Comparison of ENCODE assay signal across 17 cellular contexts in the genomic region with DNA sequence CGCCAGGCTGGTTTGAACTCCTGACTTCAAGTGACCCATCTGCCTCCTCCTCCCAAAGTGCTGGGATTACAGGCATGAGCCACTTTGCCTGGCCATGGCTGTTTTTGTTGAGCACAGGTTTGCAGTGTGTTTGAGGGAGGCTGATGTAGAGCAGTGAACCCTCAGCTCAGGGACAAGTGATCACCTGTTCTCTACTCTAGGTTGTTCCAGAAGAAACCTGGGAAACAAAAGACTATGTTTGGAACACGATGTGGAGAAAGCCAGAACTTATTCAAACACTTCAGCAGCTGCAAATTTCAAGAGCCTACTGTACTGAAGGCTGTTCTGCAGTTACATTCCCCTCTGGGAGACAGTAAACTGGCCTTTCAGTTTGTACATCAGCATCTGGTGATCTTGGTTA. TPM values are rescaled to one million over a fixed set of nuclear protein-coding genes. Genes with fewer than 3 reads are reported as not detected.
DNase-seq lines count a peak whose midpoint lies in the region; ATAC-seq, FAIRE-seq and TF ChIP-seq lines count a peak whose summit lies in the region.
"Had no signal": no experiment of that assay in that cellular context is flagged by ENCODE, and none has a peak within 500 bp of the region (broad histone marks: within the 10 kb centered on the region; RNA-seq: fewer than 3 reads in every experiment).

No MANE protein-coding gene starts in this region.

- intact Hi-C loops in PC-3 (cut with micrococcal nuclease) (no loop called here), MCF 10A (cut with micrococcal nuclease) (no loop called here)

- H3K27me3 Mint-ChIP-seq in glutamatergic neuron (ENCODE audit: unreplicated experiment): peaks cover 9% of the 10 kb centered on the region
- peaks cover 14% of the 10 kb centered on the region for H3K27me3 Mint-ChIP-seq in MCF 10A (ENCODE audit: insufficient read depth, unreplicated experiment)

- no peaks in the 10 kb centered on the region for H3K9me2 ChIP-seq in PC-3 (replicated peaks; ENCODE audit: low read length)

- POLR2A ChIA-PET in PC-3 (lab: Charles Lee; ENCODE audit: unreplicated experiment): interaction anchor here (0.6 kb wide), 1 partner anchor 53 kb away, joined by 3 read pairs; no protein-coding TSS in a partner anchor
- POLR2A ChIA-PET in MCF 10A (lab: Yijun Ruan, JAX): interaction anchor here (0.7 to 0.9 kb wide), 2 partner anchors 44 to 118 kb away, joined by 3 read pairs; no protein-coding TSS in a partner anchor

- peaks cover 4% of the 10 kb centered on the region for H3K9me3 Mint-ChIP-seq in glutamatergic neuron (ENCODE audit: unreplicated experiment)
- H3K9me3 Mint-ChIP-seq in MCF 10A (ENCODE audit: unreplicated experiment): no peaks in the 10 kb centered on the region
- H3K9me3 Mint-ChIP-seq: CD4-positive, alpha-beta T cell; GM23338; H9 had no signal

- BruUV-seq in PC-3 (replicated peaks; lab: Mats Ljungman, UMichigan): no TSS peak
- BruUV-seq in MCF 10A (replicated peaks; lab: Mats Ljungman, UMichigan): no TSS peak

- H3K36me3 Mint-ChIP-seq in glutamatergic neuron (ENCODE audit: unreplicated experiment) (no peaks in the 10 kb centered on the region), MCF 10A (ENCODE audit: insufficient read depth, unreplicated experiment) (no peaks in the 10 kb centered on the region)

- no peaks in the 10 kb centered on the region for H3K4me1 ChIP-seq in PC-3 (ENCODE audit: insufficient read depth, low read length)

- no peaks in the 10 kb centered on the region for H3K27me3 ChIP-seq in PC-3 (ENCODE audit: low read length)

- H3K79me2 ChIP-seq in PC-3 (ENCODE audit: low read length): no peaks in the 10 kb centered on the region

- H3K9me3 ChIP-seq in PC-3 (ENCODE audit: low read length): no peaks in the 10 kb centered on the region
- H3K9me3 ChIP-seq: BLaER1 treated with 17β-estradiol and CSF1 and Interleukin-3, amounts not matched to agents 10 nM and 100 nM had no signal

- no peak for FAIRE-seq in D721Med (lab: Jason Lieb, UNC)

- H3K4me3 Mint-ChIP-seq in glutamatergic neuron (ENCODE audit: unreplicated experiment) (no peak overlapping the region), MCF 10A (ENCODE audit: unreplicated experiment) (no peak overlapping the region)
- H3K4me3 Mint-ChIP-seq: CD4-positive, alpha-beta T cell; GM23338; H9 had no signal

- H3K27ac ChIP-seq in PC-3 (ENCODE audit: low read length): no peak overlapping the region
- H3K27ac ChIP-seq: BLaER1 treated with 17β-estradiol and CSF1 and Interleukin-3, amounts not matched to agents 10 nM and 100 nM; HL-60 had no signal

- no peak overlapping the region for H3K4me2 ChIP-seq in PC-3 (ENCODE audit: low read length)

- 0 out of 2 replicates have a peak, but pooled peaks have one; percentile 24 for ATAC-seq in PC-3
- ATAC-seq: GM23338 had no signal

- peak overlapping the region; percentile 12 for H3K27ac Mint-ChIP-seq in glutamatergic neuron (ENCODE audit: unreplicated experiment)
- H3K27ac Mint-ChIP-seq in MCF 10A (ENCODE audit: low read depth, unreplicated experiment): no peak overlapping the region
- H3K27ac Mint-ChIP-seq: CD4-positive, alpha-beta T cell; GM23338; H9 had no signal

- no peaks in the 10 kb centered on the region for H3F3A ChIP-seq in PC-3 (ENCODE audit: low read length, unreplicated experiment)

- peaks cover 9% of the 10 kb centered on the region for H3K4me1 Mint-ChIP-seq in glutamatergic neuron (ENCODE audit: low read depth, unreplicated experiment)
- no peaks in the 10 kb centered on the region for H3K4me1 Mint-ChIP-seq in MCF 10A (ENCODE audit: insufficient read depth, unreplicated experiment)

- peak; percentile 5 for DNase-seq in NCI-H2107 treated with DMSO at 0.1 percent for 48 hours (lab: John Stamatoyannopoulos, UW; ENCODE audit: unreplicated experiment)
- no peak for DNase-seq in NCI-H2107 (lab: John Stamatoyannopoulos, UW)
- DNase-seq in PC-3: no peak
- no peak for DNase-seq in glutamatergic neuron
- DNase-seq in COR-L47 (lab: John Stamatoyannopoulos, UW): no peak
- DNase-seq in stimulated activated CD4-positive, alpha-beta T cell treated with anti-CD3 and anti-CD28 coated beads, Interleukin-2, amount 100 ng/mL, for 48 hours: no peak
- no peak for DNase-seq in MCF 10A (ENCODE audit: unreplicated experiment)
- no peak for DNase-seq in D721Med (ENCODE audit: insufficient read length, low spot score)
- DNase-seq: 8988T; AML-193; CD4-positive, alpha-beta T cell; H9; KBM-7 had no signal

- CTCF ChIA-PET in PC-3 (lab: Charles Lee) (no interaction called here), MCF 10A (lab: Yijun Ruan, JAX) (interaction anchor here (1.1 to 1.4 kb wide), 2 partner anchors 12 to 229 kb away, joined by 3 to 6 read pairs; no protein-coding TSS in a partner anchor)

- no peak overlapping the region for H3K4me3 ChIP-seq in PC-3 (ENCODE audit: low read length)
- H3K4me3 ChIP-seq: BLaER1 treated with 17β-estradiol and CSF1 and Interleukin-3, amounts not matched to agents 10 nM and 100 nM; GM23338 had no signal

- no peaks in the 10 kb centered on the region for H3K36me3 ChIP-seq in PC-3 (ENCODE audit: low read depth, low read length)
- H3K36me3 ChIP-seq: BLaER1 treated with 17β-estradiol and CSF1 and Interleukin-3, amounts not matched to agents 10 nM and 100 nM had no signal

- H3K9ac ChIP-seq in PC-3 (ENCODE audit: low read length): no peak overlapping the region
- H3K9ac ChIP-seq: BLaER1 treated with 17β-estradiol and CSF1 and Interleukin-3, amounts not matched to agents 10 nM and 100 nM had no signal

- TF ChIP-seq CTCF in PC-3 (conservative IDR thresholded peaks at IDR 0.05; ENCODE audit: low read depth, low read length) (no peak), glutamatergic neuron (IDR thresholded peaks at IDR 0.05; ENCODE audit: partially characterized antibody, unreplicated experiment) (no peak), MCF 10A (IDR thresholded peaks at IDR 0.05; ENCODE audit: unreplicated experiment) (no peak), D721Med (IDR thresholded peaks at IDR 0.05; ENCODE audit: insufficient read depth, missing control alignments) (no peak)

- no peaks in the 10 kb centered on the region for H4K20me1 ChIP-seq in PC-3 (ENCODE audit: low read length)

- no peak overlapping the region for H2AFZ ChIP-seq in PC-3 (ENCODE audit: low read length)
- H2AFZ ChIP-seq: GM23338 had no signal

RNA-seq across cellular contexts. Expression of gene TULP1, which starts 4.7 kb away (rescaled TPM):
- total RNA-seq in PC-3 (2014; rRNA removed) (not detected in 2 replicates), glutamatergic neuron (ENCODE audit: unreplicated experiment) (not detected), MCF 10A (2022) (not detected in 2 replicates)
- total RNA-seq: CD4-positive, alpha-beta T cell; Daoy; H9 had no signal

RNA-seq across cellular contexts. Expression of gene TEAD3, which starts 11.1 kb away (rescaled TPM):
- total RNA-seq in PC-3 (2014; rRNA removed): 9.2 and 15.4 TPM in 2 replicates
- 50.0 TPM for total RNA-seq in glutamatergic neuron (ENCODE audit: unreplicated experiment)
- 11.1 and 13.3 TPM in 2 replicates for total RNA-seq in MCF 10A (2022)

RNA-seq across cellular contexts. Expression of gene RPL10A, which starts 39.8 kb away (rescaled TPM):
- total RNA-seq in PC-3 (2014; rRNA removed): 1,114 and 1,509 TPM in 2 replicates
- 690 TPM for total RNA-seq in glutamatergic neuron (ENCODE audit: unreplicated experiment)
- 2,403 and 2,457 TPM in 2 replicates for total RNA-seq in MCF 10A (2022)

RNA-seq across cellular contexts. Expression of gene FANCE, which starts 55.9 kb away (rescaled TPM):
- total RNA-seq in PC-3 (2014; rRNA removed) (13.8 and 18.6 TPM in 2 replicates), glutamatergic neuron (ENCODE audit: unreplicated experiment) (33.4 TPM), MCF 10A (2022) (12.3 and 13.3 TPM in 2 replicates)
